Comparison of ENCODE assay signal across 20 cellular contexts in the genomic region with DNA sequence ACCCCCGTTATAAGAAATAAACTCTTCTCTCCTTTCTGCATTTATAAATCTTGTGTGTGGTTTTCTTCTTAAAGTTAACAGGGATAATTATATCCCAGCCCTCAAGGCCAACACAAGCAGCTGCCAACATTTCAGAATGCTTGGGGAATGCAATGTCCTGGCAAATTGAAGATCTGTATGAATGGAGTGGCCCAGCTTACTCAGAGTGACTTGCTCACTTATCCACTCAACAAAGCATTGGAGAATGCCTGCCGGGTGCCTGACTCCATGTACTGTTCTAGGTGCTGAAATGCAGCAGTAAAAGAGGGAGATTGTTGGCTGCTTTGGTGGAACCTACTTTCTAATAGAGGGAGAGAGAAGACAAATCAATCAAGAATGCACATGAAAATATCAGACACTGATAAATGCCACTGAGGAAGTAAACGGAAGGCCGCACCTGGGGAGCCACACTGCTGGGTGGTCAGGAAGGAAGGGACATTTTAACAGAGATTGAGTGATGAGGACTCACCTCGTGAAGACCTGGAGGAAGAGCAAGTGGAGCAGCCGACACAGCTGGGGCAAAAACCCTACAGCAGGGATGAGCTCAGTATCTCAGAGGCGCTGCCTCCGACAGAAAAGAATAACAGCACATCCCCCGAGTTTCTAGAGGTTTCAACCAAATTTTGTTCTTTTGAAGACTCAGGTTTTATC.
"Had no signal": no experiment of that assay in that cellular context is flagged by ENCODE, and none has a peak within 500 bp of the region (broad histone marks: within the 10 kb centered on the region; RNA-seq: fewer than 3 reads in every experiment).

No MANE protein-coding gene starts in this region.

- H3K4me1 ChIP-seq: foreskin keratinocyte, pancreas, spleen, uterus had no signal

- H3K36me3 ChIP-seq: cardiac muscle cell, pancreas, sigmoid colon, spleen, uterus had no signal

- H3K27me3 Mint-ChIP-seq: activated CD4-positive, alpha-beta T cell treated with anti-CD3 and anti-CD28 coated beads for 36 hours had no signal

- H3K4me3 ChIP-seq: cardiac muscle cell, pancreas, sigmoid colon, spleen, uterus had no signal

- H3K27me3 ChIP-seq: cardiac muscle cell, pancreas, sigmoid colon, spleen, uterus had no signal

- DNase-seq: activated CD4-positive, alpha-beta T cell treated with anti-CD3 and anti-CD28 coated beads for 36 hours; activated CD4-positive, alpha-beta T cell treated with anti-CD3 and anti-CD28 coated beads, Interleukin-2, amount 50 U/mL, for 48 hours; activated CD8-positive, alpha-beta memory T cell treated with anti-CD3 and anti-CD28 coated beads, Interleukin-2, amount 50 U/mL, for 48 hours; activated effector memory CD4-positive, alpha-beta T cell treated with Interleukin-2 at 50 U/mL for 16 hours; activated naive CD4-positive, alpha-beta T cell treated with anti-CD3 and anti-CD28 coated beads, Interleukin-2, amount 50 U/mL, for 16 hours; activated T-cell treated with anti-CD3 and anti-CD28 coated beads, Interleukin-2, amount 50 U/mL, for 48 hours; effector memory CD8-positive, alpha-beta T cell; foreskin keratinocyte; mesendoderm; natural killer cell; pancreas; sigmoid colon; SK-N-SH; spleen; stimulated activated CD4-positive, alpha-beta T cell treated with anti-CD3 and anti-CD28 coated beads, Interleukin-4, amount 100 ng/mL, for 4 hours; T-cell; uterus had no signal

- H3K4me3 Mint-ChIP-seq: activated CD4-positive, alpha-beta T cell treated with anti-CD3 and anti-CD28 coated beads for 36 hours; effector memory CD8-positive, alpha-beta T cell; natural killer cell; stimulated activated memory B cell treated with anti-CD40 and anti-IgM and Interleukin-4, amounts not matched to agents 10 μg/mL and 1 μg/mL and 100 μg/mL, for 72 hours; T-cell; WTC11 had no signal

- H3K36me3 Mint-ChIP-seq: natural killer cell; stimulated activated memory B cell treated with anti-CD40 and anti-IgM and Interleukin-4, amounts not matched to agents 10 μg/mL and 1 μg/mL and 100 μg/mL, for 72 hours; T-cell; WTC11 had no signal

- H3K27ac Mint-ChIP-seq: activated CD4-positive, alpha-beta T cell treated with anti-CD3 and anti-CD28 coated beads for 36 hours; effector memory CD8-positive, alpha-beta T cell; natural killer cell; stimulated activated memory B cell treated with anti-CD40 and anti-IgM and Interleukin-4, amounts not matched to agents 10 μg/mL and 1 μg/mL and 100 μg/mL, for 72 hours; T-cell; WTC11 had no signal

- H3K4me1 Mint-ChIP-seq: activated CD4-positive, alpha-beta T cell treated with anti-CD3 and anti-CD28 coated beads for 36 hours; natural killer cell; stimulated activated memory B cell treated with anti-CD40 and anti-IgM and Interleukin-4, amounts not matched to agents 10 μg/mL and 1 μg/mL and 100 μg/mL, for 72 hours; T-cell; WTC11 had no signal

- H3K27ac ChIP-seq: cardiac muscle cell, foreskin keratinocyte, pancreas, sigmoid colon, spleen, uterus had no signal

- H3K9me3 Mint-ChIP-seq: effector memory CD8-positive, alpha-beta T cell; natural killer cell; stimulated activated memory B cell treated with anti-CD40 and anti-IgM and Interleukin-4, amounts not matched to agents 10 μg/mL and 1 μg/mL and 100 μg/mL, for 72 hours; T-cell had no signal

- H3K9me3 ChIP-seq: pancreas, sigmoid colon, SK-N-SH, spleen, uterus had no signal

- ATAC-seq: activated CD4-positive, alpha-beta T cell treated with anti-CD3 and anti-CD28 coated beads for 36 hours; effector memory CD8-positive, alpha-beta T cell; foreskin keratinocyte; natural killer cell; stimulated activated memory B cell treated with anti-CD40 and anti-IgM and Interleukin-4, amounts not matched to agents 10 μg/mL and 1 μg/mL and 100 μg/mL, for 72 hours; T-cell; WTC11 had no signal
